Comparison of ENCODE assay signal across 26 cellular contexts in the genomic region with DNA sequence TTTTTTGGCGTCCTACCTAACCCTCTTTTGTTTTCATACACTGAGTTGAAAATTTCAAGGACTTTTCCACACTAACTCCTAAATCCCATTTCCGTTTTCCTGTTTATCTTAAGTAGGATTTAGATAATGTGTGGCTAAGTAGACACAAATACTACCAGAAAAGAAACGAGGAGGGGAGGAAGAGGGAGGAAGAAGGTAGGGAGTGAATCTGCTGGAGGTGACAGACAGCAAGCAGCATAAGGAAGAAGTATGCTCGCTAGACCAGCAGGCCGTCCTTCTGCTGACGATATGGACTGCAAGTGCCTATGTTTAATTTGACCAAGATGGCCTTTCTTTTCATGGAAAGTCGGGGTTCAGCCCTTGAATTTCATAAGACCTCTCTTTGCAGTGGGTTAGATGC.
"Had no signal": no experiment of that assay in that cellular context is flagged by ENCODE, and none has a peak within 500 bp of the region (broad histone marks: within the 10 kb centered on the region; RNA-seq: fewer than 3 reads in every experiment).

No MANE protein-coding gene starts in this region.

- H3K4me1 Mint-ChIP-seq: naive B cell; stimulated activated naive B cell treated with anti-CD40 and anti-IgM and Interleukin-4, amounts not matched to agents 10 μg/mL and 1 μg/mL and 100 μg/mL, for 72 hours; stimulated activated naive CD8-positive, alpha-beta T cell treated with anti-CD3 and anti-CD28 coated beads, Interleukin-15, amount 100 ng/mL, for 72 hours had no signal

- H3K9me3 Mint-ChIP-seq: naive B cell; nephron; stimulated activated naive B cell treated with anti-CD40 and anti-IgM and Interleukin-4, amounts not matched to agents 10 μg/mL and 1 μg/mL and 100 μg/mL, for 72 hours; stimulated activated naive CD8-positive, alpha-beta T cell treated with anti-CD3 and anti-CD28 coated beads, Interleukin-15, amount 100 ng/mL, for 72 hours had no signal

- H3K4me3 ChIP-seq: dorsolateral prefrontal cortex, esophagus muscularis mucosa, gastroesophageal sphincter, lung, psoas muscle, right lobe of liver, spleen, testis, tibial nerve, upper lobe of right lung, vagina had no signal

- DNase-seq: cortex of kidney; dorsolateral prefrontal cortex; effector CD8-positive, alpha-beta T cell; foreskin fibroblast; left colon; left ventricle myocardium superior; naive B cell; psoas muscle; retina; right lobe of liver; spleen; stimulated activated CD4-positive, alpha-beta T cell treated with anti-CD3 and anti-CD28 coated beads, Interleukin-15, amount 100 ng/mL, for 24 hours; stimulated activated CD4-positive, alpha-beta T cell treated with anti-CD3 and anti-CD28 coated beads, Interleukin-1b, Interleukin-23, amount 100 ng/mL, for 48 hours; stimulated activated CD4-positive, alpha-beta T cell treated with anti-CD3 and anti-CD28 coated beads, Interleukin-4, amount 100 ng/mL, for 24 hours; stimulated activated naive B cell treated with anti-CD40 and anti-IgM and Interleukin-4, amounts not matched to agents 10 μg/mL and 1 μg/mL and 100 μg/mL, for 72 hours; stimulated activated naive CD8-positive, alpha-beta T cell treated with anti-CD3 and anti-CD28 coated beads, Interleukin-15, amount 100 ng/mL, for 72 hours; testis; upper lobe of right lung had no signal

- H3K27me3 Mint-ChIP-seq: stimulated activated naive CD8-positive, alpha-beta T cell treated with anti-CD3 and anti-CD28 coated beads, Interleukin-15, amount 100 ng/mL, for 72 hours had no signal

- H3K4me1 ChIP-seq: esophagus muscularis mucosa, gastroesophageal sphincter, right lobe of liver, tibial nerve, upper lobe of right lung, vagina had no signal

- H3K27ac Mint-ChIP-seq: naive B cell; stimulated activated naive B cell treated with anti-CD40 and anti-IgM and Interleukin-4, amounts not matched to agents 10 μg/mL and 1 μg/mL and 100 μg/mL, for 72 hours; stimulated activated naive CD8-positive, alpha-beta T cell treated with anti-CD3 and anti-CD28 coated beads, Interleukin-15, amount 100 ng/mL, for 72 hours had no signal

- H3K36me3 ChIP-seq: esophagus muscularis mucosa, gastroesophageal sphincter, neutrophil, right lobe of liver, spleen, tibial nerve, upper lobe of right lung, vagina had no signal

- H3K9me3 ChIP-seq: esophagus muscularis mucosa, gastroesophageal sphincter, neutrophil, psoas muscle, right lobe of liver, testis, upper lobe of right lung, vagina had no signal

- H3K36me3 Mint-ChIP-seq: naive B cell; stimulated activated naive B cell treated with anti-CD40 and anti-IgM and Interleukin-4, amounts not matched to agents 10 μg/mL and 1 μg/mL and 100 μg/mL, for 72 hours had no signal

- H3K27me3 ChIP-seq: dorsolateral prefrontal cortex, esophagus muscularis mucosa, gastroesophageal sphincter, neutrophil, right lobe of liver, spleen, testis, tibial nerve, upper lobe of right lung, vagina had no signal

- H3K27ac ChIP-seq: dorsolateral prefrontal cortex, epithelial cell of prostate, esophagus muscularis mucosa, gastroesophageal sphincter, neutrophil, psoas muscle, right lobe of liver, spleen, testis, tibial nerve, upper lobe of right lung, vagina had no signal

- H3K4me3 Mint-ChIP-seq: naive B cell; nephron; stimulated activated naive B cell treated with anti-CD40 and anti-IgM and Interleukin-4, amounts not matched to agents 10 μg/mL and 1 μg/mL and 100 μg/mL, for 72 hours; stimulated activated naive CD8-positive, alpha-beta T cell treated with anti-CD3 and anti-CD28 coated beads, Interleukin-15, amount 100 ng/mL, for 72 hours had no signal
